ENCODE assay signal across 12 cellular contexts in genomic region chr2:20582600-20583221, GRCh38.
DNase-seq lines count a peak whose midpoint lies in the region; ATAC-seq and TF ChIP-seq lines count a peak whose summit lies in the region.
"Had no signal": no experiment of that assay in that cellular context is flagged by ENCODE, and none has a peak within 500 bp of the region (broad histone marks: within the 10 kb centered on the region; RNA-seq: fewer than 3 reads in every experiment).

No MANE protein-coding gene starts in this region.

- 84 to 100% methylated on average over 1 to 5 of the region's 5 CpGs for WGBS in upper lobe of left lung, 2 donors

- no peak for ATAC-seq in left cardiac atrium
- ATAC-seq in upper lobe of left lung (ENCODE audit: low FRiP score in 2 of 2), result no peak
- no peak for ATAC-seq in HG03159 (IDR thresholded peaks at IDR 0.05; ENCODE audit: unreplicated experiment)
- ATAC-seq in GM18498 (IDR thresholded peaks at IDR 0.05; ENCODE audit: unreplicated experiment), result no peak
- no peak for ATAC-seq in activated T-helper 17 cell treated with anti-CD3 and anti-CD28 coated beads, Interleukin-2, amount 50 U/mL, for 72 hours (replicated peaks)
- ATAC-seq: CD8-positive, alpha-beta T cell; GM23338 had no signal

- H3K4me2 ChIP-seq in neural progenitor cell, result no peak overlapping the region
- H3K4me2 ChIP-seq: GM23338 had no signal

- peaks cover 10% of the 10 kb centered on the region for H3K9me3 Mint-ChIP-seq in neural progenitor cell
- H3K9me3 Mint-ChIP-seq in activated T-helper 17 cell treated with anti-CD3 and anti-CD28 coated beads, Interleukin-2, amount 50 U/mL, for 72 hours, result no peaks in the 10 kb centered on the region

- H3K9me3 ChIP-seq in neural progenitor cell (ENCODE audit: low read depth), result no peaks in the 10 kb centered on the region
- H3K9me3 ChIP-seq in upper lobe of left lung, result peaks cover 0 to 8% (median 3%) of the 10 kb centered on the region in 4 donors

- H3F3A ChIP-seq in neural progenitor cell (ENCODE audit: low read depth), result no peaks in the 10 kb centered on the region

- peak in 1 of 4 donors; percentile 46 for TF ChIP-seq EP300 in upper lobe of left lung (IDR thresholded peaks at IDR 0.05)

- no peak for TF ChIP-seq POLR2A in upper lobe of left lung (IDR thresholded peaks at IDR 0.05)

- DNase-seq in amygdala (lab: John Stamatoyannopoulos, UW), result peak in 53 of 56 donors; percentile 24 to 91 (median 72)
- peak; percentile 12 for DNase-seq in left cardiac atrium
- no peak for DNase-seq in neural progenitor cell (ENCODE audit: low spot score)
- no peak for DNase-seq in upper lobe of left lung
- DNase-seq: activated gamma-delta T cell; CD8-positive, alpha-beta T cell; stimulated activated CD8-positive, alpha-beta memory T cell treated with anti-CD3 and anti-CD28 coated beads, Interleukin-4, amount 100 ng/mL, for 48 hours had no signal

- H3K4me1 ChIP-seq in neural progenitor cell (peaks cover 10% of the 10 kb centered on the region), upper lobe of left lung (peaks cover 35 to 65% (median 46%) of the 10 kb centered on the region in 4 donors)

- peak overlapping the region; percentile 66 for H3K27ac Mint-ChIP-seq in neural progenitor cell
- no peak overlapping the region for H3K27ac Mint-ChIP-seq in activated T-helper 17 cell treated with anti-CD3 and anti-CD28 coated beads, Interleukin-2, amount 50 U/mL, for 72 hours
- H3K27ac Mint-ChIP-seq: CD8-positive, alpha-beta T cell; GM23338 had no signal

- H3K4me3 Mint-ChIP-seq in neural progenitor cell, result no peak overlapping the region
- no peak overlapping the region for H3K4me3 Mint-ChIP-seq in activated T-helper 17 cell treated with anti-CD3 and anti-CD28 coated beads, Interleukin-2, amount 50 U/mL, for 72 hours
- H3K4me3 Mint-ChIP-seq: CD8-positive, alpha-beta T cell; GM23338 had no signal

- H4K20me1 ChIP-seq in neural progenitor cell (ENCODE audit: low read depth), result no peaks in the 10 kb centered on the region

- intact Hi-C loops in left cardiac atrium (cut with DNase I), result no loop called here

- H3K36me3 ChIP-seq in neural progenitor cell (no peaks in the 10 kb centered on the region), upper lobe of left lung (no peaks in the 10 kb centered on the region)

- H3K4me1 Mint-ChIP-seq in neural progenitor cell, result peaks cover 52% of the 10 kb centered on the region
- H3K4me1 Mint-ChIP-seq in activated T-helper 17 cell treated with anti-CD3 and anti-CD28 coated beads, Interleukin-2, amount 50 U/mL, for 72 hours, result peaks cover 12% of the 10 kb centered on the region

- H3K4me3 ChIP-seq in neural progenitor cell (no peak overlapping the region), upper lobe of left lung (no peak overlapping the region)
- H3K4me3 ChIP-seq: GM23338 had no signal

- no peaks in the 10 kb centered on the region for H3K79me2 ChIP-seq in neural progenitor cell (ENCODE audit: low read depth)

- TF ChIP-seq CTCF in neural progenitor cell (IDR thresholded peaks at IDR 0.05), result no peak
- TF ChIP-seq CTCF in upper lobe of left lung (IDR thresholded peaks at IDR 0.05), result no peak

- H3K36me3 Mint-ChIP-seq in neural progenitor cell, result peaks cover 5% of the 10 kb centered on the region
- H3K36me3 Mint-ChIP-seq in activated T-helper 17 cell treated with anti-CD3 and anti-CD28 coated beads, Interleukin-2, amount 50 U/mL, for 72 hours (ENCODE audit: low read depth), result no peaks in the 10 kb centered on the region

- H2AFZ ChIP-seq in neural progenitor cell (replicated peaks), result no peak overlapping the region
- H2AFZ ChIP-seq: GM23338 had no signal

- no peak overlapping the region for H3K9ac ChIP-seq in neural progenitor cell

- H3K27ac ChIP-seq in neural progenitor cell (no peak overlapping the region), upper lobe of left lung (peak overlapping the region in 3 of 4 donors; percentile 51 to 75 (median 61))
- H3K27ac ChIP-seq: epithelial cell of prostate had no signal

- peaks cover 13% of the 10 kb centered on the region for H3K27me3 Mint-ChIP-seq in neural progenitor cell (ENCODE audit: insufficient read depth, low read depth)
- H3K27me3 Mint-ChIP-seq in activated T-helper 17 cell treated with anti-CD3 and anti-CD28 coated beads, Interleukin-2, amount 50 U/mL, for 72 hours, result no peaks in the 10 kb centered on the region

- H3K27me3 ChIP-seq in neural progenitor cell (no peaks in the 10 kb centered on the region), upper lobe of left lung (no peaks in the 10 kb centered on the region)

Comparison
In these comparisons a context has a peak if more than half of its experiments do, and no peak if none do; other contexts are left out.
1. DNase-seq: peak in amygdala (53 of 56) and left cardiac atrium (single experiment); none in neural progenitor cell (single experiment) and upper lobe of left lung (0 of 2).